ENCODE assay signal across 17 cellular contexts in the genomic region with DNA sequence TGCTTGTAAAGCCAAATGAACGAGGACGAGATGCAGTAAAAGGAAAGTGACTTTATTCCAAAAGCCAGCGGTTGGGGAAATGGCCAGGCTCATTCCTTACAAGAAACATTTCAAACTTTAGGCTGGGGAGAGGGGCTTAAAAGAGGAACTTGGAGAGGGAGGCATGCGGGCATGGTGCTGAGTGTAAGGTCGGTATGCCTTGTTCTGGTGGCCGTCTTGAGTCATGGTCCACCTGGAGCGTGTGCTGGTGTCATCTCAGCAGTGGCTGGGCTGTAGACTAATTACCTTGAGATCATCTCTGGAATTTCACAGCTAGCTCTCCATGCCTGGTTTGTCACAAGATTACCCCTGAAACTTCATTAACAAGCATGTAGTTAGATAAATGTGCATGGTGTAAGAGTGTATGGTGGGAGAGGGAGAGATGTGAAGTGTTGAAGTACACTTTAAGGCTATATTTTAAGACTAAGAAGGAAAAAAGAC.
A peak's percentile ranks its signal among the peaks of the same experiment; 100 is the strongest.
DNase-seq lines count a peak whose midpoint lies in the region; ATAC-seq and TF ChIP-seq lines count a peak whose summit lies in the region.
"Had no signal": no experiment of that assay in that cellular context is flagged by ENCODE, and none has a peak within 500 bp of the region (broad histone marks: within the 10 kb centered on the region; RNA-seq: fewer than 3 reads in every experiment).

No MANE protein-coding gene starts in this region.

- peak overlapping the region; percentile 64; the same call in 1 of the 2 replicates for H2AFZ ChIP-seq in GM23338
- no peak overlapping the region for H2AFZ ChIP-seq in trophoblast cell (ENCODE audit: insufficient read depth, low read length, poor library complexity)

- H3K79me2 ChIP-seq in GM23338 (replicated peaks; ENCODE audit: insufficient read depth) (no peaks in the 10 kb centered on the region), trophoblast cell (ENCODE audit: control insufficient read depth, insufficient read depth, low read length, poor library complexity) (no peaks in the 10 kb centered on the region)

- H3K9me3 ChIP-seq in endodermal cell (ENCODE audit: control insufficient read depth, low read length) (peaks cover 4% of the 10 kb centered on the region), trophoblast cell (ENCODE audit: insufficient read depth, low read depth, low read length) (peaks cover 2% of the 10 kb centered on the region)
- H3K9me3 ChIP-seq: Caco-2 had no signal

- H3K27ac Mint-ChIP-seq in GM23338 (no peak overlapping the region), endodermal cell (peak overlapping the region; percentile 42)
- no peak overlapping the region for H3K27ac Mint-ChIP-seq in activated CD8-positive, alpha-beta T cell treated with anti-CD3 and anti-CD28 coated beads for 36 hours
- H3K27ac Mint-ChIP-seq: B cell; CD4-positive, alpha-beta T cell; CD8-positive, alpha-beta T cell had no signal

- no peaks in the 10 kb centered on the region for H3F3A ChIP-seq in GM23338 (replicated peaks; ENCODE audit: low read depth)

- no peak overlapping the region for H3K4me3 Mint-ChIP-seq in GM23338
- no peak overlapping the region for H3K4me3 Mint-ChIP-seq in endodermal cell
- no peak overlapping the region for H3K4me3 Mint-ChIP-seq in activated CD8-positive, alpha-beta T cell treated with anti-CD3 and anti-CD28 coated beads for 36 hours
- H3K4me3 Mint-ChIP-seq: B cell; CD4-positive, alpha-beta T cell; CD8-positive, alpha-beta T cell had no signal

- peaks cover 20% of the 10 kb centered on the region for H3K4me1 ChIP-seq in GM23338 (ENCODE audit: insufficient read depth)
- peaks cover 38% of the 10 kb centered on the region for H3K4me1 ChIP-seq in endodermal cell (ENCODE audit: control insufficient read depth, insufficient read depth, low read length)
- peaks cover 2 to 6% of the 10 kb centered on the region in 2 experiments for H3K4me1 ChIP-seq in trophoblast cell (ENCODE audit: control insufficient read depth in 1 of 2, insufficient read depth in 2 of 2, low read length in 2 of 2)
- H3K4me1 ChIP-seq: A549, Caco-2 had no signal

- no peak overlapping the region for H3K23ac ChIP-seq in trophoblast cell (ENCODE audit: low read length)

- no peak overlapping the region for H4K12ac ChIP-seq in trophoblast cell (ENCODE audit: low read depth, low read length)

- no peaks in the 10 kb centered on the region for H3K79me1 ChIP-seq in trophoblast cell (ENCODE audit: low read length)

- no peak overlapping the region for H3K4me2 ChIP-seq in GM23338
- no peak overlapping the region for H3K4me2 ChIP-seq in trophoblast cell (ENCODE audit: low read length)
- H3K4me2 ChIP-seq: A549; BLaER1 treated with 17β-estradiol and CSF1 and Interleukin-3, amounts not matched to agents 10 nM and 100 nM had no signal

- H3K4me3 ChIP-seq in GM23338 (no peak overlapping the region), endodermal cell (ENCODE audit: low read length) (peak overlapping the region; percentile 25), trophoblast cell (ENCODE audit: low read depth, low read length) (no peak overlapping the region)
- H3K4me3 ChIP-seq: A549; BLaER1 treated with 17β-estradiol and CSF1 and Interleukin-3, amounts not matched to agents 10 nM and 100 nM had no signal

- no peaks in the 10 kb centered on the region for H3K36me3 ChIP-seq in GM23338 (ENCODE audit: insufficient read depth)
- H3K36me3 ChIP-seq in endodermal cell (ENCODE audit: control insufficient read depth, insufficient read depth, low read length) = no peaks in the 10 kb centered on the region
- H3K36me3 ChIP-seq in trophoblast cell (ENCODE audit: control insufficient read depth in 1 of 2, insufficient read depth in 2 of 2, low read length in 2 of 2) = no peaks in the 10 kb centered on the region
- H3K36me3 ChIP-seq: BLaER1 treated with 17β-estradiol and CSF1 and Interleukin-3, amounts not matched to agents 10 nM and 100 nM had no signal

- H3K18ac ChIP-seq in trophoblast cell (ENCODE audit: low read length) = no peak overlapping the region

- H3K4ac ChIP-seq in trophoblast cell (ENCODE audit: low read depth, low read length) = no peak overlapping the region

- no peak overlapping the region for H4K8ac ChIP-seq in trophoblast cell (ENCODE audit: low read depth, low read length)

- WGBS in endodermal cell (ENCODE audit: insufficient coverage in 1 of 2, insufficient read length in 1 of 2), 2 experiments = 77 to 95% methylated on average over 4 to 7 of the region's 7 CpGs
- WGBS in trophoblast cell (ENCODE audit: extremely low coverage, insufficient coverage, insufficient read length) = no CpG with 5 or more reads among the region's 7 CpGs

- peak overlapping the region; percentile 18 for H4K91ac ChIP-seq in trophoblast cell (ENCODE audit: low read depth, low read length)

- no peak overlapping the region for H2BK120ac ChIP-seq in trophoblast cell (ENCODE audit: insufficient read depth, low read length, poor library complexity)

- H3K9me3 Mint-ChIP-seq in GM23338 (no peaks in the 10 kb centered on the region), endodermal cell (no peaks in the 10 kb centered on the region)
- H3K9me3 Mint-ChIP-seq in activated CD8-positive, alpha-beta T cell treated with anti-CD3 and anti-CD28 coated beads for 36 hours = no peaks in the 10 kb centered on the region
- H3K9me3 Mint-ChIP-seq: CD4-positive, alpha-beta T cell; CD8-positive, alpha-beta T cell had no signal

- no peak for ATAC-seq in GM23338
- no peak for ATAC-seq in activated CD8-positive, alpha-beta T cell treated with anti-CD3 and anti-CD28 coated beads for 36 hours
- ATAC-seq: A549; CD8-positive, alpha-beta T cell had no signal

- no peaks in the 10 kb centered on the region for H3K27me3 Mint-ChIP-seq in GM23338 (ENCODE audit: insufficient read depth, low read depth, poor library complexity)
- no peaks in the 10 kb centered on the region for H3K27me3 Mint-ChIP-seq in endodermal cell (ENCODE audit: insufficient read depth)
- peaks cover 22% of the 10 kb centered on the region for H3K27me3 Mint-ChIP-seq in activated CD8-positive, alpha-beta T cell treated with anti-CD3 and anti-CD28 coated beads for 36 hours

- intact Hi-C loops in activated CD8-positive, alpha-beta T cell treated with anti-CD3 and anti-CD28 coated beads for 36 hours (cut with micrococcal nuclease) = no loop called here

- H3K36me3 Mint-ChIP-seq in GM23338 (ENCODE audit: low read depth) (no peaks in the 10 kb centered on the region), endodermal cell (ENCODE audit: low read depth) (no peaks in the 10 kb centered on the region)
- H3K36me3 Mint-ChIP-seq in activated CD8-positive, alpha-beta T cell treated with anti-CD3 and anti-CD28 coated beads for 36 hours (ENCODE audit: low read depth) = no peaks in the 10 kb centered on the region
- H3K36me3 Mint-ChIP-seq: CD8-positive, alpha-beta T cell had no signal

- no peak overlapping the region for H2AK5ac ChIP-seq in trophoblast cell (ENCODE audit: low read length)

- H3K27me3 ChIP-seq in GM23338 (ENCODE audit: insufficient read depth) = no peaks in the 10 kb centered on the region
- no peaks in the 10 kb centered on the region for H3K27me3 ChIP-seq in endodermal cell (ENCODE audit: control insufficient read depth, insufficient read depth, low read length, poor library complexity, severe bottlenecking)
- H3K27me3 ChIP-seq in trophoblast cell (ENCODE audit: insufficient read depth, low read length) = no peaks in the 10 kb centered on the region
- H3K27me3 ChIP-seq: BLaER1 treated with 17β-estradiol and CSF1 and Interleukin-3, amounts not matched to agents 10 nM and 100 nM had no signal

- no peak overlapping the region for H3K9ac ChIP-seq in endodermal cell (ENCODE audit: extremely low read depth, low read length, poor library complexity, severe bottlenecking)
- H3K9ac ChIP-seq in trophoblast cell (ENCODE audit: low read length) = no peak overlapping the region
- H3K9ac ChIP-seq: BLaER1 treated with 17β-estradiol and CSF1 and Interleukin-3, amounts not matched to agents 10 nM and 100 nM had no signal

- peak overlapping the region; percentile 32 for H2BK12ac ChIP-seq in trophoblast cell (ENCODE audit: low read length)

- H4K20me1 ChIP-seq in GM23338 (replicated peaks; ENCODE audit: insufficient read depth) = no peaks in the 10 kb centered on the region
- H4K20me1 ChIP-seq: BLaER1 treated with 17β-estradiol and CSF1 and Interleukin-3, amounts not matched to agents 10 nM and 100 nM had no signal

- H3K4me1 Mint-ChIP-seq in GM23338 = peaks cover 28% of the 10 kb centered on the region
- peaks cover 43% of the 10 kb centered on the region for H3K4me1 Mint-ChIP-seq in endodermal cell
- no peaks in the 10 kb centered on the region for H3K4me1 Mint-ChIP-seq in activated CD8-positive, alpha-beta T cell treated with anti-CD3 and anti-CD28 coated beads for 36 hours (ENCODE audit: low read depth)
- H3K4me1 Mint-ChIP-seq: B cell had no signal

- POLR2A ChIA-PET in activated CD8-positive, alpha-beta T cell treated with anti-CD3 and anti-CD28 coated beads for 36 hours (lab: Charles Lee) = no interaction called here
- POLR2A ChIA-PET in HEK293T (lab: Yijun Ruan, JAX) = no interaction called here

- H3K27ac ChIP-seq in GM23338 (ENCODE audit: low read depth) (no peak overlapping the region), endodermal cell (ENCODE audit: low read depth, low read length) (no peak overlapping the region), trophoblast cell (ENCODE audit: low read depth, low read length) (no peak overlapping the region)
- H3K27ac ChIP-seq: 22Rv1; A549; BLaER1 treated with 17β-estradiol and CSF1 and Interleukin-3, amounts not matched to agents 10 nM and 100 nM; C4-2B had no signal

- CTCF ChIA-PET in activated CD8-positive, alpha-beta T cell treated with anti-CD3 and anti-CD28 coated beads for 36 hours (lab: Charles Lee) = no interaction called here
- CTCF ChIA-PET in HEK293T (lab: Yijun Ruan, JAX) = no interaction called here

- peaks cover 15% of the 10 kb centered on the region for H3K9me2 ChIP-seq in GM23338 (ENCODE audit: insufficient read depth)

- no peak overlapping the region for H3K14ac ChIP-seq in trophoblast cell (ENCODE audit: low read length)

- no peak for TF ChIP-seq CTCF in GM23338 (conservative IDR thresholded peaks at IDR 0.05; ENCODE audit: low read depth in 2 of 2)
- TF ChIP-seq CTCF in endodermal cell (conservative IDR thresholded peaks at IDR 0.05) = no peak
- no peak for TF ChIP-seq CTCF in activated CD8-positive, alpha-beta T cell treated with anti-CD3 and anti-CD28 coated beads for 36 hours (IDR thresholded peaks at IDR 0.05)

- no peak overlapping the region for H2BK5ac ChIP-seq in trophoblast cell (ENCODE audit: low read depth, low read length, poor library complexity)

- DNase-seq in GM23338 (ENCODE audit: low spot score) (no peak), endodermal cell (no peak), trophoblast cell (peak; percentile 66 to 80), HEK293T (ENCODE audit: extremely low spot score) (no peak)
- DNase-seq in activated CD8-positive, alpha-beta T cell treated with anti-CD3 and anti-CD28 coated beads for 36 hours = no peak
- DNase-seq: AML-193; Caco-2; Calu3; CD4-positive, alpha-beta T cell; CD8-positive, alpha-beta T cell; DMS79 treated with DMSO at 0.1 percent for 48 hours; GF-D8 had no signal

TF ChIP-seq in GM23338, 12 proteins besides CTCF, POLR2A, EP300 and RAD21:
- no peak for TF ChIP-seq CREB1 (CRISPR knock-in tag; IDR thresholded peaks at IDR 0.05; ENCODE audit: low read depth)

TF ChIP-seq in HEK293T, 16 proteins besides CTCF, POLR2A, EP300 and RAD21 (continues in another document):
- TF ChIP-seq FOXK2 (IDR thresholded peaks at IDR 0.05) = no peak
- TF ChIP-seq TARDBP (IDR thresholded peaks at IDR 0.05) = no peak

Comparison
In these comparisons a context has a peak if more than half of its experiments do, and no peak if none do; other contexts are left out.
1. DNase-seq: peak in trophoblast cell (2 of 2); none in GM23338 (single experiment), endodermal cell (single experiment), activated CD8-positive, alpha-beta T cell treated with anti-CD3 and anti-CD28 coated beads for 36 hours (single experiment) and HEK293T (single experiment).